In genomic region chr15:34365836-34366235, GRCh38 we compare ENCODE assay signal across 8 cellular contexts. TPM values are rescaled to one million over a fixed set of nuclear protein-coding genes. Genes with fewer than 3 reads are reported as not detected.
DNase-seq lines count a peak whose midpoint lies in the region; ATAC-seq and TF ChIP-seq lines count a peak whose summit lies in the region.

No MANE protein-coding gene starts in this region.

- WGBS in prostate gland, result 36% methylated on average over 5 of the region's 5 CpGs

- ATAC-seq in T-cell (replicated peaks in 1 of 4) (no peak), GM21786 (IDR thresholded peaks at IDR 0.05; ENCODE audit: unreplicated experiment) (no peak), HG03280 (IDR thresholded peaks at IDR 0.05; ENCODE audit: unreplicated experiment) (no peak), HG03442 (IDR thresholded peaks at IDR 0.05; ENCODE audit: unreplicated experiment) (no peak)

- peak overlapping the region; percentile 95 to 97 (median 96) for H3K4me3 Mint-ChIP-seq in T-cell

- H3K27me3 ChIP-seq in GM06990 (replicated peaks; ENCODE audit: control insufficient read depth, insufficient read depth, low read length), result no peaks in the 10 kb centered on the region
- no peaks in the 10 kb centered on the region for H3K27me3 ChIP-seq in prostate gland (replicated peaks; ENCODE audit: insufficient read depth)

- peak overlapping the region in 1 of 2 donors; percentile 99 for H3K27ac ChIP-seq in prostate gland

- TF ChIP-seq CTCF in GM06990 (IDR thresholded peaks at IDR 0.05; ENCODE audit: insufficient read depth, low read length, poor library complexity, severe bottlenecking) (no peak), fibroblast of the aortic adventitia (IDR thresholded peaks at IDR 0.05; ENCODE audit: insufficient read depth, low read length) (no peak), prostate gland (IDR thresholded peaks at IDR 0.05) (no peak)

- peaks cover 9% of the 10 kb centered on the region for H3K36me3 ChIP-seq in GM06990 (ENCODE audit: control insufficient read depth, insufficient read depth, low read length)
- H3K36me3 ChIP-seq in prostate gland, result no peaks in the 10 kb centered on the region

- TF ChIP-seq POLR2A in prostate gland (IDR thresholded peaks at IDR 0.05), result no peak

- POLR2A ChIA-PET in T-cell (lab: Charles Lee), result interaction anchor here in 1 of 2 donors (0.6 to 1.7 kb wide), 3 partner anchors 23 to 101 kb away, joined by 4 to 5 read pairs (median 4); partner anchors contain the start of genes NOP10 and NUTM1

- no peaks in the 10 kb centered on the region for H3K9me3 ChIP-seq in prostate gland

- peaks cover 12% of the 10 kb centered on the region for H3K36me3 Mint-ChIP-seq in T-cell

- peak overlapping the region; percentile 95 for H3K4me3 ChIP-seq in GM06990 (replicated peaks; ENCODE audit: low read depth, low read length)
- H3K4me3 ChIP-seq in fibroblast of the aortic adventitia (ENCODE audit: low read depth, low read length), result peak overlapping the region; percentile 88
- H3K4me3 ChIP-seq in prostate gland, result peak overlapping the region; percentile 84 to 88

- H3K4me1 ChIP-seq in prostate gland (replicated peaks), result no peaks in the 10 kb centered on the region

- peak overlapping the region; percentile 65 to 80 for H3K27ac Mint-ChIP-seq in T-cell

- intact Hi-C loops in prostate gland (cut with DNase I), result loop anchor here (2.0 kb wide), 1 partner anchor 125 kb away; no protein-coding TSS in a partner anchor

- CTCF ChIA-PET in T-cell (lab: Charles Lee), result interaction anchor here (0.7 to 3.5 kb wide), 4 partner anchors 21 to 125 kb away, joined by 3 to 39 read pairs (median 14); partner anchors contain the start of genes NOP10 (in 1 of the 2) and NUTM1 (in 1 of the 2)

- H3K27me3 Mint-ChIP-seq in T-cell, result no peaks in the 10 kb centered on the region

- H3K9me3 Mint-ChIP-seq in T-cell, result no peaks in the 10 kb centered on the region

- peaks cover 34 to 46% (median 40%) of the 10 kb centered on the region in 3 donors for H3K4me1 Mint-ChIP-seq in T-cell

- DNase-seq in GM06990 (ENCODE audit: extremely low read depth, insufficient read length) (no peak), T-cell (no peak), fibroblast of the aortic adventitia (ENCODE audit: low read depth) (peak; percentile 5), prostate gland (ENCODE audit: low spot score) (no peak), DMS 273 treated with DMSO at 0.1 percent for 48 hours (lab: John Stamatoyannopoulos, UW) (no peak)

RNA-seq across cellular contexts. Expression of gene LPCAT4, which starts 1.2 kb away (rescaled TPM):
- total RNA-seq in T-cell (100 to 1,000 TPM in 1 of 5 donors, 10 to 100 TPM in 4; 60.8 to 115 (median 91.1) TPM), fibroblast of the aortic adventitia (ENCODE audit: low replicate concordance) (12.5 and 19.3 TPM in 2 replicates), prostate gland (10 to 100 TPM; 12.5 to 13.1 TPM)

RNA-seq across cellular contexts. Expression of gene NUTM1, which starts 22.7 kb away (rescaled TPM):
- total RNA-seq in T-cell (not detected), fibroblast of the aortic adventitia (ENCODE audit: low replicate concordance) (under 0.01 TPM in 1 of 2 replicates, not detected in the other), prostate gland (1 to 10 TPM in 1 of 2 donors, not detected in 1; 6.9 TPM)

RNA-seq across cellular contexts. Expression of gene NOP10, which starts 22.9 kb away (rescaled TPM):
- total RNA-seq in T-cell (10 to 100 TPM; 38.2 to 88.9 (median 68.8) TPM), fibroblast of the aortic adventitia (ENCODE audit: low replicate concordance) (27.4 and 285 TPM in 2 replicates), prostate gland (100 to 1,000 TPM; 130 to 141 TPM)

RNA-seq across cellular contexts. Expression of gene SLC12A6, which starts 28.3 kb away (rescaled TPM):
- 100 to 1,000 TPM in 1 of 5 donors, 10 to 100 TPM in 4; 71.2 to 103 (median 77.8) TPM for total RNA-seq in T-cell
- total RNA-seq in fibroblast of the aortic adventitia (ENCODE audit: low replicate concordance), result 29.4 and 47.3 TPM in 2 replicates
- 10 to 100 TPM; 10.2 to 36.8 TPM for total RNA-seq in prostate gland
